In the genomic region with DNA sequence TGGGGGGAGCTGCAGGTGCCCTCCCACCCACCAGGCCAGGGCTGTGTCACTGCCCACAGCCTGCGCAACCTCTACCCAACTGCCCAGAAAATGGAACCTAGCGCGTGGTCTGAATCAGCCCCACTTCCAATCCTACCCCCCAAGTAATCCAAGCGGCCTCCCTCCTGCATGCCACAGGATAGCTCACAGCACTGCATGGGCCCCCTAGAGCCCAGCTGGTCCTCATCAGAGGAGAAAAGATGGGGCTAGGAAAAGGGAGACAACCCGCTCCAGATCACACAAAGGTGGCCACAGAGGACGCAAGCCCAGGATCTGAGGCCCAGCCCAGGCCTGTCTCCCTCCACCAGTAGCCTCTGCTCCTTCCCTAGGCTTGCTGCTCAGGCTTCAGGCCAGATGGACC, we compare ENCODE assay signal across 20 cellular contexts.
"Had no signal": no experiment of that assay in that cellular context is flagged by ENCODE, and none has a peak within 500 bp of the region (broad histone marks: within the 10 kb centered on the region; RNA-seq: fewer than 3 reads in every experiment).

No MANE protein-coding gene starts in this region.

- H3K27ac ChIP-seq: coronary artery, foreskin keratinocyte, right atrium auricular region, sigmoid colon, skin epidermis, suprapubic skin, thyroid gland, upper lobe of left lung, uterus had no signal

- H3K9me3 ChIP-seq: right atrium auricular region, sigmoid colon, suprapubic skin, thyroid gland, upper lobe of left lung, uterus had no signal

- H3K4me3 ChIP-seq: coronary artery, right atrium auricular region, sigmoid colon, skin epidermis, suprapubic skin, thyroid gland, upper lobe of left lung, uterus had no signal

- H3K36me3 ChIP-seq: right atrium auricular region, sigmoid colon, suprapubic skin, thyroid gland, upper lobe of left lung, uterus had no signal

- H3K27me3 ChIP-seq: right atrium auricular region, thyroid gland, uterus had no signal

- DNase-seq: effector CD4-positive, alpha-beta T cell; endodermal cell; erythroblast; foreskin keratinocyte; hippocampal formation; kidney glomerular epithelial cell; mesendoderm; naive B cell; nephron progenitor cell; sigmoid colon; stimulated activated CD4-positive, alpha-beta T cell treated with anti-CD3 and anti-CD28 coated beads, Interleukin-12 subunit alpha, Interleukin-12 subunit beta, amount 100 ng/mL, for 4 hours; stimulated activated CD4-positive, alpha-beta T cell treated with anti-CD3 and anti-CD28 coated beads, Interleukin-2, amount 100 ng/mL, for 48 hours; stimulated activated naive CD8-positive, alpha-beta T cell treated with anti-CD3 and anti-CD28 coated beads, Interleukin-15, Interleukin-2, amounts not matched to agents 100 U/mL and 50 U/mL, for 24 hours; thyroid gland; upper lobe of left lung; uterus had no signal
